13 cellular contexts compared by ENCODE assay signal in the genomic region with DNA sequence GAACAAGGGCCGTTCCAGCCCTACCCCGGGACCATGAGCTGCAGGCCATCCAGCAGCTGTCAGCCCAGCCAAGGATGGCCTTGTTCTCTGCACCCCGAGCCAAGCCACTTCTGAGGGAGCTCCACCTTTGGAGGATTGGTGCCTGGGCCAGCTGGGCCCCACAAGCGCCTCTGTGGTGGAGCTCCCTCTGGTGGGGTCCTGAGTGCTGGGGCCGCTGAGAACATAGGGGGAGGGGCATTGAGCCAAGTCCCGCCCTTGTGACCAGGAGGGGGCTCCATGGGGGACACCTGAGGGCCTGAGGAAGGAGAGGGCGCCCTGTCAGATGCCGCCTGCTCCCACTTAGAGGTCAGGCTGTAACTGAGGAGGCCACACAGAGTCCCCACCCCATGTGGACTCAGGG. TPM values are rescaled to one million over a fixed set of nuclear protein-coding genes. Genes with fewer than 3 reads are reported as not detected.
DNase-seq lines count a peak whose midpoint lies in the region; ATAC-seq and TF ChIP-seq lines count a peak whose summit lies in the region.
"Had no signal": no experiment of that assay in that cellular context is flagged by ENCODE, and none has a peak within 500 bp of the region (broad histone marks: within the 10 kb centered on the region; RNA-seq: fewer than 3 reads in every experiment).

No MANE protein-coding gene starts in this region.

- peak; percentile 52 for ATAC-seq in activated CD4-positive, alpha-beta T cell treated with anti-CD3 and anti-CD28 coated beads for 36 hours
- ATAC-seq in activated CD8-positive, alpha-beta T cell treated with anti-CD3 and anti-CD28 coated beads for 36 hours, result peak; percentile 60
- ATAC-seq: natural killer cell had no signal

- intact Hi-C loops in activated CD4-positive, alpha-beta T cell treated with anti-CD3 and anti-CD28 coated beads for 36 hours (cut with DNase I, micrococcal nuclease), result loop anchor here in 1 of 2 experiments (10.0 kb wide), 1 partner anchor 698 kb away; the partner anchor contains the start of gene GATA5
- intact Hi-C loops in activated CD8-positive, alpha-beta T cell treated with anti-CD3 and anti-CD28 coated beads for 36 hours (cut with micrococcal nuclease), result no loop called here
- intact Hi-C loops in esophagus squamous epithelium (cut with DNase I) (no loop called here), posterior cingulate gyrus (cut with DNase I) (no loop called here)

- no peak overlapping the region for H2AFZ ChIP-seq in Karpas-422 (ENCODE audit: low read length)

- 60 to 67% methylated on average over 1 to 2 of the region's 8 CpGs for WGBS in esophagus squamous epithelium, 2 donors

- no peaks in the 10 kb centered on the region for H3K36me3 Mint-ChIP-seq in activated CD4-positive, alpha-beta T cell treated with anti-CD3 and anti-CD28 coated beads for 36 hours (ENCODE audit: low read depth)
- no peaks in the 10 kb centered on the region for H3K36me3 Mint-ChIP-seq in activated CD8-positive, alpha-beta T cell treated with anti-CD3 and anti-CD28 coated beads for 36 hours (ENCODE audit: low read depth)
- H3K36me3 Mint-ChIP-seq: natural killer cell had no signal

- H3K27ac ChIP-seq in Karpas-422 (ENCODE audit: low read length) (no peak overlapping the region), esophagus squamous epithelium (no peak overlapping the region)
- H3K27ac ChIP-seq: adrenal gland, SJSA1 had no signal

- no peaks in the 10 kb centered on the region for H3K27me3 ChIP-seq in Karpas-422 (ENCODE audit: low read length)
- H3K27me3 ChIP-seq in esophagus squamous epithelium, result peaks cover 28 to 98% (median 34%) of the 10 kb centered on the region in 4 donors

- POLR2A ChIA-PET in activated CD4-positive, alpha-beta T cell treated with anti-CD3 and anti-CD28 coated beads for 36 hours (lab: Charles Lee), result interaction anchor here (0.6 kb wide), 1 partner anchor 188 kb away, joined by 3 read pairs; no protein-coding TSS in a partner anchor
- POLR2A ChIA-PET in activated CD8-positive, alpha-beta T cell treated with anti-CD3 and anti-CD28 coated beads for 36 hours (lab: Charles Lee), result no interaction called here

- no peaks in the 10 kb centered on the region for H3K4me1 ChIP-seq in Karpas-422 (ENCODE audit: low read length)
- H3K4me1 ChIP-seq in esophagus squamous epithelium, result peaks cover 0 to 32% (median 10%) of the 10 kb centered on the region in 3 donors
- H3K4me1 ChIP-seq: SJSA1 had no signal

- no peak overlapping the region for H3K27ac Mint-ChIP-seq in activated CD4-positive, alpha-beta T cell treated with anti-CD3 and anti-CD28 coated beads for 36 hours
- H3K27ac Mint-ChIP-seq in activated CD8-positive, alpha-beta T cell treated with anti-CD3 and anti-CD28 coated beads for 36 hours, result no peak overlapping the region
- H3K27ac Mint-ChIP-seq: B cell, natural killer cell had no signal

- H4K20me1 ChIP-seq in Karpas-422 (ENCODE audit: insufficient read depth, low read depth, low read length), result peaks cover 11% of the 10 kb centered on the region; the same call in 1 of the 2 replicates

- CTCF ChIA-PET in activated CD4-positive, alpha-beta T cell treated with anti-CD3 and anti-CD28 coated beads for 36 hours (lab: Charles Lee), result interaction anchor here (0.6 to 0.8 kb wide), 2 partner anchors 117 to 193 kb away, joined by 3 read pairs; no protein-coding TSS in a partner anchor
- CTCF ChIA-PET in activated CD8-positive, alpha-beta T cell treated with anti-CD3 and anti-CD28 coated beads for 36 hours (lab: Charles Lee), result interaction anchor here (1.0 to 1.2 kb wide), 2 partner anchors 51 to 70 kb away, joined by 3 read pairs; no protein-coding TSS in a partner anchor

- no peaks in the 10 kb centered on the region for H3K79me2 ChIP-seq in Karpas-422 (ENCODE audit: low read length)

- TF ChIP-seq CTCF in activated CD8-positive, alpha-beta T cell treated with anti-CD3 and anti-CD28 coated beads for 36 hours (IDR thresholded peaks at IDR 0.05), result peak; percentile 32
- no peak for TF ChIP-seq CTCF in esophagus squamous epithelium (IDR thresholded peaks at IDR 0.05)

- H3K4me3 ChIP-seq in Karpas-422 (ENCODE audit: low read length), result no peak overlapping the region
- no peak overlapping the region for H3K4me3 ChIP-seq in esophagus squamous epithelium
- H3K4me3 ChIP-seq: adrenal gland, SJSA1 had no signal

- no peaks in the 10 kb centered on the region for H3K9me3 ChIP-seq in Karpas-422 (ENCODE audit: low read length)
- no peaks in the 10 kb centered on the region for H3K9me3 ChIP-seq in esophagus squamous epithelium
- H3K9me3 ChIP-seq: adrenal gland, SJSA1 had no signal

- TF ChIP-seq POLR2A in esophagus squamous epithelium (IDR thresholded peaks at IDR 0.05), result no peak

- H3K4me2 ChIP-seq in Karpas-422 (ENCODE audit: low read depth, low read length, poor library complexity, severe bottlenecking), result no peak overlapping the region

- H3K4me3 Mint-ChIP-seq in activated CD4-positive, alpha-beta T cell treated with anti-CD3 and anti-CD28 coated beads for 36 hours, result no peak overlapping the region
- no peak overlapping the region for H3K4me3 Mint-ChIP-seq in activated CD8-positive, alpha-beta T cell treated with anti-CD3 and anti-CD28 coated beads for 36 hours
- H3K4me3 Mint-ChIP-seq: B cell, natural killer cell had no signal

- H3K36me3 ChIP-seq in Karpas-422 (ENCODE audit: insufficient read depth, low read length) (no peaks in the 10 kb centered on the region), esophagus squamous epithelium (no peaks in the 10 kb centered on the region)
- H3K36me3 ChIP-seq: adrenal gland, SJSA1 had no signal

- no peaks in the 10 kb centered on the region for H3K9me2 ChIP-seq in Karpas-422 (replicated peaks; ENCODE audit: insufficient read depth, low read length)

- peak; percentile 45 for DNase-seq in activated CD4-positive, alpha-beta T cell treated with anti-CD3 and anti-CD28 coated beads for 36 hours
- DNase-seq in activated CD4-positive, alpha-beta T cell treated with anti-CD3 and anti-CD28 coated beads for 48 hours, result no peak
- DNase-seq in Karpas-422 (peak; percentile 86), esophagus squamous epithelium (lab: John Stamatoyannopoulos, UW) (no peak), posterior cingulate gyrus (no peak), SIG-M5 (lab: John Stamatoyannopoulos, UW) (no peak)
- DNase-seq in activated CD8-positive, alpha-beta T cell treated with anti-CD3 and anti-CD28 coated beads for 36 hours, result peak; percentile 58
- DNase-seq in stimulated activated CD8-positive, alpha-beta memory T cell treated with anti-CD3 and anti-CD28 coated beads, Interleukin-4, amount 100 ng/mL, for 48 hours, result peak; percentile 44
- DNase-seq: adrenal gland, natural killer cell, NCI-H1048 had no signal

- peaks cover 7% of the 10 kb centered on the region for H3K4me1 Mint-ChIP-seq in activated CD4-positive, alpha-beta T cell treated with anti-CD3 and anti-CD28 coated beads for 36 hours
- H3K4me1 Mint-ChIP-seq in activated CD8-positive, alpha-beta T cell treated with anti-CD3 and anti-CD28 coated beads for 36 hours (ENCODE audit: low read depth), result peaks cover 5% of the 10 kb centered on the region

- H3K9me3 Mint-ChIP-seq in activated CD4-positive, alpha-beta T cell treated with anti-CD3 and anti-CD28 coated beads for 36 hours (ENCODE audit: low read depth), result no peaks in the 10 kb centered on the region
- no peaks in the 10 kb centered on the region for H3K9me3 Mint-ChIP-seq in activated CD8-positive, alpha-beta T cell treated with anti-CD3 and anti-CD28 coated beads for 36 hours
- H3K9me3 Mint-ChIP-seq: natural killer cell had no signal

- H3K27me3 Mint-ChIP-seq in activated CD4-positive, alpha-beta T cell treated with anti-CD3 and anti-CD28 coated beads for 36 hours, result peaks cover 28% of the 10 kb centered on the region
- H3K27me3 Mint-ChIP-seq in activated CD8-positive, alpha-beta T cell treated with anti-CD3 and anti-CD28 coated beads for 36 hours, result peaks cover 37% of the 10 kb centered on the region

- H3K9ac ChIP-seq in Karpas-422 (ENCODE audit: low read length), result no peak overlapping the region

RNA-seq across cellular contexts. Expression of gene YTHDF1, which starts 43.2 kb away (rescaled TPM):
- 10 to 100 TPM; 32.2 to 32.6 TPM for total RNA-seq in activated CD4-positive, alpha-beta T cell treated with anti-CD3 and anti-CD28 coated beads for 36 hours
- 24.1 and 27.1 TPM in 2 replicates for total RNA-seq in Karpas-422 (2014; rRNA removed; shearing (Covaris generic); ENCODE audit: low replicate concordance)
- 10 to 100 TPM; 31.0 TPM for total RNA-seq in activated CD8-positive, alpha-beta T cell treated with anti-CD3 and anti-CD28 coated beads for 36 hours
- total RNA-seq in esophagus squamous epithelium, result 10 to 100 TPM; 19.9 to 29.2 (median 22.9) TPM

Comparison
In these comparisons a context has a peak if more than half of its experiments do, and no peak if none do; other contexts are left out.
1. DNase-seq: peak in activated CD4-positive, alpha-beta T cell treated with anti-CD3 and anti-CD28 coated beads for 36 hours (single experiment), Karpas-422 (single experiment), activated CD8-positive, alpha-beta T cell treated with anti-CD3 and anti-CD28 coated beads for 36 hours (single experiment) and stimulated activated CD8-positive, alpha-beta memory T cell treated with anti-CD3 and anti-CD28 coated beads, Interleukin-4, amount 100 ng/mL, for 48 hours (single experiment); none in activated CD4-positive, alpha-beta T cell treated with anti-CD3 and anti-CD28 coated beads for 48 hours (single experiment), esophagus squamous epithelium (single experiment), posterior cingulate gyrus (0 of 10) and SIG-M5 (single experiment).